In the genomic region with DNA sequence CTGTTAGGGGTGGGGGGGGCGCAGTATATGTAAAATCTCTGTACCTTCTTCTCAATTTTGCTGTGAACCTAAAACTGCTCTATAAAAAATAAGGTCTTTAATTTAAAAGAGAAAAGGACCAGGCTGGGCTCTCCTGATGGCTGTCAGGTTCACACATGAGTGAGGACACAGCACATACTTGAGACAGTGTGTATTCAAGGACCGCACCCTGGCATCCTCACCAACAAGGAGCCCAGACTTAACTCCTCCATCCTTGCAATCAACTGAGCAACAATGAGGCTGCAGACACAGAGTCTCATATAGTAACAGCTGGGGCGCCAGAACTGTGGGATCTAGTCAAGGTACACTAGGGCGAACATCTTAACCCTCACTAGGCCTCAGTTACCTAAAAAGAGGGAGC, we compare ENCODE assay signal across 26 cellular contexts. TPM values are rescaled to one million over a fixed set of nuclear protein-coding genes. Genes with fewer than 3 reads are reported as not detected.
DNase-seq lines count a peak whose midpoint lies in the region; ATAC-seq and TF ChIP-seq lines count a peak whose summit lies in the region.
"Had no signal": no experiment of that assay in that cellular context is flagged by ENCODE, and none has a peak within 500 bp of the region (broad histone marks: within the 10 kb centered on the region; RNA-seq: fewer than 3 reads in every experiment).

No MANE protein-coding gene starts in this region.

- TF ChIP-seq CTCF in left ventricle myocardium inferior (IDR thresholded peaks at IDR 0.05; ENCODE audit: borderline replicate concordance) (no peak), thyroid gland (IDR thresholded peaks at IDR 0.05) (no peak)

- no peak overlapping the region for H3K4me3 ChIP-seq in left ventricle myocardium inferior
- H3K4me3 ChIP-seq in SJSA1: no peak overlapping the region
- no peak overlapping the region for H3K4me3 ChIP-seq in mesenchymal stem cell (ENCODE audit: insufficient read depth in 1 of 2, low read depth in 1 of 2, low read length in 2 of 2)
- H3K4me3 ChIP-seq in thyroid gland (replicated peaks in 1 of 3): no peak overlapping the region
- H3K4me3 ChIP-seq: BLaER1 treated with 17β-estradiol and CSF1 and Interleukin-3, amounts not matched to agents 10 nM and 100 nM; coronary artery; esophagus squamous epithelium; HAP-1 had no signal

- no peaks in the 10 kb centered on the region for H3K79me1 ChIP-seq in mesenchymal stem cell (replicated peaks; ENCODE audit: low read length, poor library complexity, severe bottlenecking)

- H3K18ac ChIP-seq in mesenchymal stem cell (ENCODE audit: low read depth in 1 of 2, low read length in 2 of 2): peak overlapping the region in 1 of 2 experiments; percentile 40

- peak overlapping the region; percentile 82 for H3K27ac ChIP-seq in left ventricle myocardium inferior (replicated peaks)
- peak overlapping the region; percentile 87 for H3K27ac ChIP-seq in SJSA1
- peak overlapping the region; percentile 9 for H3K27ac ChIP-seq in mesenchymal stem cell (ENCODE audit: low read length, poor library complexity, severe bottlenecking)
- peak overlapping the region in 1 of 3 donors; percentile 54 for H3K27ac ChIP-seq in thyroid gland

- 100% methylated on average over 1 of the region's 4 CpGs for WGBS in mesenchymal stem cell
- WGBS in thyroid gland, 2 donors: 72 to 78% methylated on average over 4 of the region's 4 CpGs

- no peak overlapping the region for H2AFZ ChIP-seq in mesenchymal stem cell (ENCODE audit: low read depth, low read length)

- no peaks in the 10 kb centered on the region for H3K36me3 ChIP-seq in left ventricle myocardium inferior
- H3K36me3 ChIP-seq in SJSA1: peaks cover 93% of the 10 kb centered on the region
- H3K36me3 ChIP-seq in mesenchymal stem cell (ENCODE audit: control insufficient read depth in 1 of 2, insufficient read depth in 2 of 2, low read depth in 1 of 2, low read length in 2 of 2): peaks cover 11 to 30% of the 10 kb centered on the region in 2 experiments
- no peaks in the 10 kb centered on the region for H3K36me3 ChIP-seq in thyroid gland
- H3K36me3 ChIP-seq: HAP-1 had no signal

- H3K4ac ChIP-seq in mesenchymal stem cell (ENCODE audit: low read depth in 1 of 2, low read length in 2 of 2): no peak overlapping the region

- H2BK15ac ChIP-seq in mesenchymal stem cell (ENCODE audit: low read depth, poor library complexity, severe bottlenecking): no peak overlapping the region

- H3K4me2 ChIP-seq in mesenchymal stem cell (ENCODE audit: low read length, poor library complexity, severe bottlenecking): no peak overlapping the region

- no peak overlapping the region for H4K91ac ChIP-seq in mesenchymal stem cell (ENCODE audit: low read length)

- peak overlapping the region; percentile 58 for H2AK5ac ChIP-seq in mesenchymal stem cell (ENCODE audit: low read length, severe bottlenecking)

- DNase-seq in left ventricle myocardium inferior: no peak
- DNase-seq in cardiac septum (ENCODE audit: low spot score): no peak
- no peak for DNase-seq in SJSA1 (ENCODE audit: low read depth in 1 of 2, low spot score in 2 of 2)
- no peak for DNase-seq in mesenchymal stem cell
- DNase-seq in thyroid gland: peak; percentile 70
- no peak for DNase-seq in HuH-7.5 (ENCODE audit: low spot score)
- DNase-seq in effector CD8-positive, alpha-beta T cell (lab: John Stamatoyannopoulos, UW): no peak
- DNase-seq: activated naive CD4-positive, alpha-beta T cell treated with anti-CD3 and anti-CD28 coated beads, Interleukin-2, amount 50 U/mL, for 16 hours; activated T-cell treated with anti-CD3 and anti-CD28 coated beads, Interleukin-2, amount 50 U/mL, for 4 hours; anterior cingulate cortex; DMS79 treated with DMSO at 0.1 percent for 48 hours; endodermal cell; esophagus squamous epithelium; KG1; NCI-H1417 treated with DMSO at 0.1 percent for 48 hours; NCI-H2081 treated with DMSO at 0.1 percent for 48 hours; NCI-H69; nucleus accumbens; substantia nigra had no signal

- no peak overlapping the region for H4K8ac ChIP-seq in mesenchymal stem cell (ENCODE audit: low read length)

- H2BK120ac ChIP-seq in mesenchymal stem cell (ENCODE audit: low read depth, low read length): no peak overlapping the region

- no peaks in the 10 kb centered on the region for H3K9me3 ChIP-seq in left ventricle myocardium inferior (replicated peaks)
- no peaks in the 10 kb centered on the region for H3K9me3 ChIP-seq in SJSA1 (replicated peaks)
- no peaks in the 10 kb centered on the region for H3K9me3 ChIP-seq in mesenchymal stem cell (ENCODE audit: control insufficient read depth, low read length)
- H3K9me3 ChIP-seq in thyroid gland: no peaks in the 10 kb centered on the region
- H3K9me3 ChIP-seq: esophagus squamous epithelium, HAP-1 had no signal

- H2BK5ac ChIP-seq in mesenchymal stem cell (ENCODE audit: low read depth, low read length, poor library complexity, severe bottlenecking): no peak overlapping the region

- H3K23ac ChIP-seq in mesenchymal stem cell (ENCODE audit: low read length in 2 of 2): no peak overlapping the region

- no peak for TF ChIP-seq POLR2A in thyroid gland (IDR thresholded peaks at IDR 0.05)

- H3K27me3 ChIP-seq in left ventricle myocardium inferior (ENCODE audit: low read depth) (no peaks in the 10 kb centered on the region), SJSA1 (replicated peaks) (no peaks in the 10 kb centered on the region), mesenchymal stem cell (ENCODE audit: control insufficient read depth in 1 of 2, insufficient read depth in 1 of 2, low read length in 2 of 2) (peaks cover 0 to 4% of the 10 kb centered on the region in 2 experiments), thyroid gland (no peaks in the 10 kb centered on the region)
- H3K27me3 ChIP-seq: BLaER1 treated with 17β-estradiol and CSF1 and Interleukin-3, amounts not matched to agents 10 nM and 100 nM; esophagus squamous epithelium had no signal

- no peak overlapping the region for H3K9ac ChIP-seq in mesenchymal stem cell (ENCODE audit: low read length)

- intact Hi-C loops in left ventricle myocardium inferior (cut with micrococcal nuclease) (no loop called here), cardiac septum (cut with DNase I) (no loop called here), thyroid gland (cut with DNase I) (no loop called here)

- ATAC-seq in HG02840 (IDR thresholded peaks at IDR 0.05; ENCODE audit: low FRiP score, unreplicated experiment): no peak
- ATAC-seq: activated T-cell treated with anti-CD3 and anti-CD28 coated beads, Interleukin-2, amount 50 U/mL, for 4 hours; left lobe of liver had no signal

- no peak overlapping the region for H3K14ac ChIP-seq in mesenchymal stem cell (ENCODE audit: low read length in 2 of 2)

- H2BK12ac ChIP-seq in mesenchymal stem cell (ENCODE audit: low read length in 2 of 2): no peak overlapping the region

- H3K4me1 ChIP-seq in left ventricle myocardium inferior: peaks cover 83% of the 10 kb centered on the region
- H3K4me1 ChIP-seq in SJSA1 (replicated peaks): peaks cover 80% of the 10 kb centered on the region
- peaks cover 55% of the 10 kb centered on the region for H3K4me1 ChIP-seq in mesenchymal stem cell (ENCODE audit: control insufficient read depth, insufficient read depth, low read depth, low read length)
- peaks cover 54 to 68% of the 10 kb centered on the region in 2 donors for H3K4me1 ChIP-seq in thyroid gland
- H3K4me1 ChIP-seq: HAP-1 had no signal

RNA-seq across cellular contexts. Expression of gene TNIP1, which starts 9.8 kb away (rescaled TPM):
- 131 TPM for total RNA-seq in left ventricle myocardium inferior
- total RNA-seq in cardiac septum: 110 TPM
- 263 and 296 TPM in 2 replicates for total RNA-seq in SJSA1 (2014; rRNA removed; shearing (Covaris generic))
- 50.6 TPM for polyA plus RNA-seq in mesenchymal stem cell (2013, experiment 1 of 2)
- 50.3 TPM for polyA plus RNA-seq in mesenchymal stem cell (2013, experiment 2 of 2)
- total RNA-seq in thyroid gland: 100 to 1,000 TPM in 1 of 4 donors, 10 to 100 TPM in 3; 74.4 to 115 (median 94.7) TPM

RNA-seq across cellular contexts. Expression of gene GPX3, which starts 50.6 kb away (rescaled TPM):
- total RNA-seq in left ventricle myocardium inferior (744 TPM), cardiac septum (461 TPM), thyroid gland (over 10,000 TPM in 1 of 4 donors, 1,000 to 10,000 TPM in 3; 2,730 to 12,549 (median 7,201) TPM)
- 10.5 and 12.2 TPM in 2 replicates for total RNA-seq in SJSA1 (2014; rRNA removed; shearing (Covaris generic))
- 39.2 TPM for polyA plus RNA-seq in mesenchymal stem cell (2013, experiment 1 of 2)
- 40.8 TPM for polyA plus RNA-seq in mesenchymal stem cell (2013, experiment 2 of 2)
- total RNA-seq: activated CD8-positive, alpha-beta memory T cell treated with anti-CD3 and anti-CD28 coated beads for 36 hours; T-helper 2 cell treated with Interferon-gamma antibody and Interleukin-4, amounts not matched to agents 100 ng/mL and 5 ng/mL, for 36 hours had no signal

Comparison
In these comparisons a context has a peak if more than half of its experiments do, and no peak if none do; other contexts are left out.
1. DNase-seq: peak in thyroid gland (2 of 2); none in left ventricle myocardium inferior (single experiment), cardiac septum (single experiment), SJSA1 (0 of 2), mesenchymal stem cell (single experiment), HuH-7.5 (single experiment) and effector CD8-positive, alpha-beta T cell (single experiment).
2. RNA of gene GPX3, which starts 50.6 kb away (total RNA-seq): 2,730 to 12,549 TPM in thyroid gland, 744 TPM in left ventricle myocardium inferior (single experiment) and 461 TPM in cardiac septum (single experiment); 10.5 to 12.2 TPM in SJSA1; every median in the first group is over 10 times any median in the second.